Comparison of ENCODE assay signal across 23 cellular contexts in genomic region chr9:70134360-70134759, GRCh38.
"Had no signal": no experiment of that assay in that cellular context is flagged by ENCODE, and none has a peak within 500 bp of the region (broad histone marks: within the 10 kb centered on the region; RNA-seq: fewer than 3 reads in every experiment).

No MANE protein-coding gene starts in this region.

- H3K27ac ChIP-seq: breast epithelium, thyroid gland had no signal

- H3K27me3 Mint-ChIP-seq: activated CD8-positive, alpha-beta T cell treated with anti-CD3 and anti-CD28 coated beads for 36 hours; stimulated activated memory B cell treated with anti-CD40 and anti-IgM and Interleukin-4, amounts not matched to agents 10 μg/mL and 1 μg/mL and 100 μg/mL, for 72 hours had no signal

- H3K36me3 ChIP-seq: breast epithelium, thyroid gland had no signal

- H3K9me3 ChIP-seq: breast epithelium, esophagus squamous epithelium, mucosa of descending colon, thyroid gland had no signal

- H3K36me3 Mint-ChIP-seq: memory B cell; naive thymus-derived CD8-positive, alpha-beta T cell; stimulated activated memory B cell treated with anti-CD40 and anti-IgM and Interleukin-4, amounts not matched to agents 10 μg/mL and 1 μg/mL and 100 μg/mL, for 72 hours had no signal

- ATAC-seq: activated CD8-positive, alpha-beta T cell treated with anti-CD3 and anti-CD28 coated beads for 36 hours; left ventricle myocardium superior; mucosa of descending colon; naive thymus-derived CD8-positive, alpha-beta T cell; stimulated activated memory B cell treated with anti-CD40 and anti-IgM and Interleukin-4, amounts not matched to agents 10 μg/mL and 1 μg/mL and 100 μg/mL, for 72 hours had no signal

- H3K9me3 Mint-ChIP-seq: activated CD8-positive, alpha-beta T cell treated with anti-CD3 and anti-CD28 coated beads for 36 hours; activated naive CD4-positive, alpha-beta T cell treated with anti-CD3 and anti-CD28 coated beads for 36 hours; activated T-helper 2 cell treated with anti-CD3 and anti-CD28 coated beads, Interferon-gamma antibody, Interleukin-2, Interleukin-4, amounts not matched to agents 10 μg/mL and 5 μg/mL and 100 μg/mL, durations not matched to agents 14 hours and 24 hours and 36 hours; memory B cell; naive thymus-derived CD8-positive, alpha-beta T cell; stimulated activated memory B cell treated with anti-CD40 and anti-IgM and Interleukin-4, amounts not matched to agents 10 μg/mL and 1 μg/mL and 100 μg/mL, for 72 hours had no signal

- DNase-seq: activated CD4-positive, alpha-beta T cell treated with anti-CD3 and anti-CD28 coated beads for 48 hours; activated CD4-positive, CD25-positive, alpha-beta regulatory T cell; activated CD8-positive, alpha-beta T cell treated with anti-CD3 and anti-CD28 coated beads for 36 hours; activated naive CD4-positive, alpha-beta T cell treated with anti-CD3 and anti-CD28 coated beads for 36 hours; activated T-cell treated with anti-CD3 and anti-CD28 coated beads, Interleukin-2, amount 50 U/mL, for 1 hour; anterior cingulate cortex; cerebellar nuclear complex; dermis blood vessel endothelial cell; effector memory CD4-positive, alpha-beta T cell; esophagus squamous epithelium; left ventricle myocardium superior; mucosa of descending colon; naive thymus-derived CD8-positive, alpha-beta T cell; nucleus accumbens; small intestine; stimulated activated CD4-positive, alpha-beta T cell treated with anti-CD3 and anti-CD28 coated beads, Interleukin-4, amount 100 ng/mL, for 24 hours; T-helper 1 cell; T-helper 9 cell; thyroid gland had no signal

- H3K27me3 ChIP-seq: breast epithelium, esophagus squamous epithelium, thyroid gland had no signal

- H3K4me3 ChIP-seq: breast epithelium, esophagus squamous epithelium, mucosa of descending colon, thyroid gland had no signal

- H3K4me1 Mint-ChIP-seq: memory B cell; naive thymus-derived CD8-positive, alpha-beta T cell; stimulated activated memory B cell treated with anti-CD40 and anti-IgM and Interleukin-4, amounts not matched to agents 10 μg/mL and 1 μg/mL and 100 μg/mL, for 72 hours had no signal

- H3K4me1 ChIP-seq: breast epithelium, esophagus squamous epithelium had no signal

- H3K4me3 Mint-ChIP-seq: activated CD8-positive, alpha-beta T cell treated with anti-CD3 and anti-CD28 coated beads for 36 hours; activated naive CD4-positive, alpha-beta T cell treated with anti-CD3 and anti-CD28 coated beads for 36 hours; memory B cell; naive thymus-derived CD8-positive, alpha-beta T cell; stimulated activated memory B cell treated with anti-CD40 and anti-IgM and Interleukin-4, amounts not matched to agents 10 μg/mL and 1 μg/mL and 100 μg/mL, for 72 hours had no signal

- H3K27ac Mint-ChIP-seq: activated CD8-positive, alpha-beta T cell treated with anti-CD3 and anti-CD28 coated beads for 36 hours; activated naive CD4-positive, alpha-beta T cell treated with anti-CD3 and anti-CD28 coated beads for 36 hours; activated T-helper 2 cell treated with anti-CD3 and anti-CD28 coated beads, Interferon-gamma antibody, Interleukin-2, Interleukin-4, amounts not matched to agents 10 μg/mL and 5 μg/mL and 100 μg/mL, durations not matched to agents 14 hours and 24 hours and 36 hours; memory B cell; naive thymus-derived CD8-positive, alpha-beta T cell; stimulated activated memory B cell treated with anti-CD40 and anti-IgM and Interleukin-4, amounts not matched to agents 10 μg/mL and 1 μg/mL and 100 μg/mL, for 72 hours had no signal
